In the genomic region with DNA sequence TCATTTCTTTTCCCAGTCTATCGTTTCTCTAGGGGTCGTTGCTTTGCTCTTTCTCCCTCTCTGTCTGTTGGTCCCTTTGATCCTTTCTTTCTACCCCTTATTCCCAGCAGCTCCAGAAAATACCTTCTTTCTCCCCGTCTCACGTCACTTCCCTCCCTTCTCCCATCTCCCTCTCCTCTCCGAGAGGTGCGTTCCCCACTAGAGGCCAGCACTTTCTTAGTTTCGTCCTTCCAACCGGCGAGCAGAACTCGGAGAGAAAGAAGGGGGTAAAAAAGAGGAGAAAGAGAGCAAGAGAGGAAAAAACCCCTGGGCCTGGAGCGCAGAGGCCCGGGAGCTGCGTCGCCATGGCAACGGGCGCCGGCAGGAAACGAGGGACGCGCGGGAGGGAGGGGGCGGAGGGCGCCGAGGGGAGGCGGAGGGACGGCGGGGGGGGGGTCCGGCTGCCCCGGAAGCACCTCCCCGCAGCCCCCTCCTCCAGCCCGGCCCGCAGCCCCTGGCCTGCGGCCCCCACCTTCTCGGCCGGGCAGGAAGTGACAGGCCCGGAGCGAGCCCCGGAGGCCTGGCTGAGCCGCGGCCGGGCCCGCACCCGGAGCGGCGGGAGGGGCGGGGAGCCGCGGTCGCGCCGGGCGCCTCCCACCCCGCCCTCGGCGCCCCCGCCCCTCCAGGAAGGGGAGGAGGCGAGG, we compare ENCODE assay signal across 8 cellular contexts. TPM values are rescaled to one million over a fixed set of nuclear protein-coding genes. Genes with fewer than 3 reads are reported as not detected.
A peak's percentile ranks its signal among the peaks of the same experiment; 100 is the strongest.
DNase-seq lines count a peak whose midpoint lies in the region; ATAC-seq and TF ChIP-seq lines count a peak whose summit lies in the region.
"Not testable (repeated sequence)": the region's sequence is repeated elsewhere in the genome, so short reads cannot be mapped to it uniquely, and the experiment has no call there.

PHC1 (plus strand) TSS at position 477 of the 683 bp plus-strand sequence. CDS start 3,169 bp downstream, outside the sequence.

- H3K9me3 ChIP-seq in A673 (ENCODE audit: low read depth, low read length, poor library complexity, severe bottlenecking); skeletal muscle tissue (ENCODE audit: control insufficient read depth in 3 of 3, low read length in 3 of 3): not testable (repeated sequence)

- CTCF ChIA-PET in A673 (lab: Charles Lee): interaction anchor here (0.7 to 1.0 kb wide), 2 partner anchors 35 to 257 kb away, joined by 3 to 8 read pairs; partner anchors contain the start of gene M6PR

- ATAC-seq in GM18870 (IDR thresholded peaks at IDR 0.05; ENCODE audit: unreplicated experiment) (peak; percentile 28), HG03159 (IDR thresholded peaks at IDR 0.05; ENCODE audit: unreplicated experiment) (peak; percentile 59)
- ATAC-seq in central memory CD8-positive, alpha-beta T cell (replicated peaks; ENCODE audit: extremely low read depth, poor library complexity, severe bottlenecking): peak; percentile 66

- peak within 1 kb of the TSS; percentile 68 for H3K4me3 ChIP-seq in A673 (ENCODE audit: low read depth, low read length, poor library complexity, severe bottlenecking)
- H3K4me3 ChIP-seq in skeletal muscle tissue (ENCODE audit: low read length in 3 of 3): peak within 1 kb of the TSS; percentile 82 to 92 (median 89)

- TF ChIP-seq CTCF in A673 (conservative IDR thresholded peaks at IDR 0.05; ENCODE audit: low read depth, low read length): peak; percentile 54

- not testable (repeated sequence) for H3K27ac Mint-ChIP-seq in central memory CD8-positive, alpha-beta T cell (ENCODE audit: low read depth)
- H3K27ac Mint-ChIP-seq in immature natural killer cell: peak within 1 kb of the TSS; percentile 83 to 97 (median 92)

- peak; percentile 88 for DNase-seq in A673 (ENCODE audit: low spot score)
- peak; percentile 89 for DNase-seq in NCI-H345 (lab: John Stamatoyannopoulos, UW)
- peak; percentile 59 to 68 for DNase-seq in activated CD4-positive, alpha-beta T cell treated with anti-CD3 and anti-CD28 coated beads for 24 hours (ENCODE audit: low read depth in 2 of 2)
- DNase-seq in central memory CD8-positive, alpha-beta T cell (ENCODE audit: low spot score in 2 of 2): peak; percentile 37 to 39
- peak; percentile 75 to 83 (median 82) for DNase-seq in immature natural killer cell

- H3K9me3 Mint-ChIP-seq in central memory CD8-positive, alpha-beta T cell; immature natural killer cell: not testable (repeated sequence)

- not testable (repeated sequence) for H3K4me3 Mint-ChIP-seq in central memory CD8-positive, alpha-beta T cell
- peak within 1 kb of the TSS; percentile 84 to 95 (median 89) for H3K4me3 Mint-ChIP-seq in immature natural killer cell

- H3K27ac ChIP-seq in A673 (ENCODE audit: low read depth, low read length, poor library complexity, severe bottlenecking) (peak within 1 kb of the TSS; percentile 78), skeletal muscle tissue (ENCODE audit: low read depth, low read length) (peak within 1 kb of the TSS; percentile 75)

- H3K4me1 ChIP-seq in A673 (ENCODE audit: insufficient read depth, low read length, poor library complexity, severe bottlenecking): not testable (repeated sequence)
- H3K4me1 ChIP-seq in skeletal muscle tissue (ENCODE audit: control insufficient read depth in 3 of 3, insufficient read depth in 3 of 3, low read length in 3 of 3): peaks cover 12 to 18% (median 17%) of the 10 kb centered on the region in 3 donors

- intact Hi-C loops in A673 (cut with micrococcal nuclease; ENCODE audit: unreplicated experiment): loop anchor here (5.0 kb wide), 1 partner anchor 33 kb away; the partner anchor contains the start of gene M6PR

- not testable (repeated sequence) for BruUV-seq in A673 (replicated peaks; lab: Mats Ljungman, UMichigan)

- not testable (repeated sequence) for H3K36me3 ChIP-seq in A673 (ENCODE audit: insufficient read depth, low read length, poor library complexity, severe bottlenecking); skeletal muscle tissue (ENCODE audit: control insufficient read depth in 3 of 3, insufficient read depth in 3 of 3, low read length in 3 of 3)

- not testable (repeated sequence) for H3K36me3 Mint-ChIP-seq in central memory CD8-positive, alpha-beta T cell (ENCODE audit: insufficient read depth); immature natural killer cell

- H3K27me3 Mint-ChIP-seq in central memory CD8-positive, alpha-beta T cell: not testable (repeated sequence)
- peaks cover 2 to 10% (median 4%) of the 10 kb centered on the region in 3 donors for H3K27me3 Mint-ChIP-seq in immature natural killer cell (ENCODE audit: low read depth in 3 of 3)

- H3K27me3 ChIP-seq in A673 (replicated peaks; ENCODE audit: insufficient read depth, low read depth, low read length, poor library complexity); skeletal muscle tissue (ENCODE audit: control insufficient read depth in 3 of 3, insufficient read depth in 3 of 3, low read length in 3 of 3): not testable (repeated sequence)

- peaks cover 13% of the 10 kb centered on the region for H3K4me1 Mint-ChIP-seq in central memory CD8-positive, alpha-beta T cell
- H3K4me1 Mint-ChIP-seq in immature natural killer cell: not testable (repeated sequence)

- POLR2A ChIA-PET in A673 (lab: Charles Lee; ENCODE audit: low non-redundant PET): not testable (repeated sequence)

- H3K9ac ChIP-seq in skeletal muscle tissue (ENCODE audit: low read depth in 1 of 3, low read length in 3 of 3): peak within 1 kb of the TSS; percentile 61 to 72 (median 65)

RNA-seq across cellular contexts. Expression of gene PHC1, which starts in this region (rescaled TPM):
- total RNA-seq in A673 (2021) (40.3 and 51.2 TPM in 2 replicates), skeletal muscle tissue (15.1 TPM)
- 10 to 100 TPM in 1 of 3 donors, 1 to 10 TPM in 2; 3.7 to 22.0 (median 7.1) TPM for polyA plus RNA-seq in immature natural killer cell

Comparison
In these comparisons a context has a peak if more than half of its experiments do, and no peak if none do; other contexts are left out.
1. Peak in every context shown above with its lines: DNase-seq, ATAC-seq, H3K4me3 ChIP-seq and H3K27ac ChIP-seq.
2. DNase-seq: peak in every context shown above with its lines; median percentile 89 in NCI-H345; 88 in A673; 82 in immature natural killer cell; 64 in activated CD4-positive, alpha-beta T cell treated with anti-CD3 and anti-CD28 coated beads for 24 hours; 38 in central memory CD8-positive, alpha-beta T cell.